In the genomic region with DNA sequence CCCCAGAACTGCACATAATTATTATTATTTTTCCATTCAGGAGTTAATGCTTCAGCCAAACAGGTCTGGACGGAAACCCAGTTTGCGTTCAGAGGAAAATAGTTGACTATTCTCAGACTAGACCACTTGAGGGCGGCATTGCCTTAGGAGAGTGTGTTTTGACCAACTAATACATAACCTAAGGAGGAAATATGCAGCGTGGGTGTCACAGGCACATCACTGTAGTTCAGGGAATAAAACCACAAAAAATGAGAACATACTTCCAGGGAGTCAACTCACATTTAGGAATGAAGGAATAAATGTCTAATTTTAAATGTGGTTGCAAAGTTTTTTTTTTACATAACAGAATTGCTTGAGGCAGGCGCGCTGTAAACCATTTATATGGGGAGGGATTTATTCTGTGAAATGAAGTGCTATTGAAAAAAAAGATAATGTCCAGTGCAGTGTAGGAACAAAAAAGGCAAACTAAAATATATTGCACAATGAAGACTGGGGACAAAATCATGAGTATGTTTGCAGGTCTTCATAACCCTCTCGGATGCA, we compare ENCODE assay signal across 8 cellular contexts.
DNase-seq lines count a peak whose midpoint lies in the region; ATAC-seq and TF ChIP-seq lines count a peak whose summit lies in the region.

No MANE protein-coding gene starts in this region.

- POLR2A ChIA-PET in SK-N-SH (lab: Yijun Ruan, JAX), result no interaction called here

- H3K9me3 Mint-ChIP-seq in GM23338, result no peaks in the 10 kb centered on the region

- peak; percentile 97 for TF ChIP-seq RAD21 in SK-N-SH (IDR thresholded peaks at IDR 0.05; ENCODE audit: low read length)

- TF ChIP-seq CTCF in GM12872 (IDR thresholded peaks at IDR 0.05; ENCODE audit: insufficient read depth, low read depth, low read length) (peak; percentile 56; the same call in 2 of the 3 replicates), GM23338 (conservative IDR thresholded peaks at IDR 0.05; ENCODE audit: low read depth in 2 of 2) (peak; percentile 92 to 95), LNCAP (IDR thresholded peaks at IDR 0.05) (peak; percentile 67), SK-N-SH (IDR thresholded peaks at IDR 0.05) (peak; percentile 87), adrenal gland (IDR thresholded peaks at IDR 0.05) (peak; percentile 62 to 93 (median 84)), retinal pigment epithelial cell (conservative IDR thresholded peaks at IDR 0.05; ENCODE audit: low read depth, low read length) (peak; percentile 73)

- H3K4me1 ChIP-seq in GM23338 (ENCODE audit: insufficient read depth), result peaks cover 8% of the 10 kb centered on the region; the same call in 1 of the 2 replicates
- peaks cover 5 to 9% of the 10 kb centered on the region in 2 experiments for H3K4me1 ChIP-seq in SK-N-SH (ENCODE audit: control insufficient read depth in 1 of 2, insufficient read depth in 2 of 2, low read depth in 1 of 2, low read length in 1 of 2)
- peaks cover 0 to 4% of the 10 kb centered on the region in 2 donors for H3K4me1 ChIP-seq in adrenal gland (replicated peaks in 1 of 2)

- H3K27ac Mint-ChIP-seq in GM23338, result no peak overlapping the region

- no peaks in the 10 kb centered on the region for H3K27me3 Mint-ChIP-seq in GM23338 (ENCODE audit: insufficient read depth, low read depth, poor library complexity)

- H3K36me3 ChIP-seq in GM23338 (ENCODE audit: insufficient read depth) (no peaks in the 10 kb centered on the region), SK-N-SH (replicated peaks in 1 of 2; ENCODE audit: control insufficient read depth in 1 of 2, insufficient read depth in 2 of 2, low read length in 1 of 2) (peaks cover 0 to 4% of the 10 kb centered on the region in 2 experiments), adrenal gland (replicated peaks in 1 of 2) (no peaks in the 10 kb centered on the region)

- WGBS in SK-N-SH (ENCODE audit: low lambda C conversion rate), result 41% methylated on average over 7 of the region's 7 CpGs
- 34 to 37% (median 35%) methylated on average over 7 of the region's 7 CpGs for WGBS in adrenal gland, 4 donors

- no peak for TF ChIP-seq POLR2A in adrenal gland (IDR thresholded peaks at IDR 0.05)

- H3K4me2 ChIP-seq in GM23338 (no peak overlapping the region), SK-N-SH (0 out of 2 replicates have a peak overlapping the region, but pooled peaks have one; percentile 6)

- H3K9ac ChIP-seq in SK-N-SH, result no peak overlapping the region

- DNase-seq in GM23338 (ENCODE audit: low spot score), result peak; percentile 82
- DNase-seq in SK-N-SH, result peak; percentile 73
- DNase-seq in adrenal gland, result peak; percentile 58 to 86 (median 66)
- no peak for DNase-seq in left ventricle myocardium superior
- DNase-seq in retinal pigment epithelial cell (ENCODE audit: low read depth), result peak; percentile 22
- DNase-seq in GF-D8 (lab: John Stamatoyannopoulos, UW), result no peak

- no peak overlapping the region for H3K4me3 Mint-ChIP-seq in GM23338

- H3K27me3 ChIP-seq in GM23338 (ENCODE audit: insufficient read depth), result no peaks in the 10 kb centered on the region
- no peaks in the 10 kb centered on the region for H3K27me3 ChIP-seq in SK-N-SH (ENCODE audit: insufficient read depth)
- no peaks in the 10 kb centered on the region for H3K27me3 ChIP-seq in adrenal gland

- H3K9me2 ChIP-seq in GM23338 (ENCODE audit: insufficient read depth) (no peaks in the 10 kb centered on the region), SK-N-SH (no peaks in the 10 kb centered on the region)

- H3K9me3 ChIP-seq in SK-N-SH (no peaks in the 10 kb centered on the region), adrenal gland (replicated peaks in 1 of 3) (no peaks in the 10 kb centered on the region)

- H3K79me2 ChIP-seq in GM23338 (replicated peaks; ENCODE audit: insufficient read depth) (no peaks in the 10 kb centered on the region), SK-N-SH (ENCODE audit: insufficient read depth) (no peaks in the 10 kb centered on the region)

- H2AFZ ChIP-seq in GM23338 (0 out of 2 replicates have a peak overlapping the region, but pooled peaks have one; percentile 2), SK-N-SH (ENCODE audit: low read depth) (no peak overlapping the region)

- ATAC-seq in GM23338 (peak; percentile 94), left ventricle myocardium superior (peak; percentile 73)

- TF ChIP-seq EP300 in SK-N-SH (IDR thresholded peaks at IDR 0.05; ENCODE audit: borderline replicate concordance in 1 of 2, low read depth in 1 of 2, low read length in 1 of 2), result no peak

- no peaks in the 10 kb centered on the region for H3K36me3 Mint-ChIP-seq in GM23338 (ENCODE audit: low read depth)

- intact Hi-C loops in adrenal gland (cut with DNase I), result loop anchor here (5.0 to 10.0 kb wide), 3 partner anchors 53 to 305 kb away; no protein-coding TSS in a partner anchor
- intact Hi-C loops in left ventricle myocardium superior (cut with micrococcal nuclease), result loop anchor here (5.0 to 10.0 kb wide), 2 partner anchors 53 to 310 kb away; no protein-coding TSS in a partner anchor

- H3F3A ChIP-seq in GM23338 (replicated peaks; ENCODE audit: low read depth) (no peaks in the 10 kb centered on the region; the same call in 1 of the 2 replicates), SK-N-SH (replicated peaks; ENCODE audit: insufficient read depth) (no peaks in the 10 kb centered on the region)

- no peak overlapping the region for H3K27ac ChIP-seq in GM23338 (ENCODE audit: low read depth)
- H3K27ac ChIP-seq in SK-N-SH (ENCODE audit: low read depth in 2 of 2, low read length in 1 of 2), result peak overlapping the region in 1 of 2 experiments; percentile 28; a peak in 1 of 4 replicates
- no peak overlapping the region for H3K27ac ChIP-seq in adrenal gland

- H4K20me1 ChIP-seq in GM23338 (replicated peaks; ENCODE audit: insufficient read depth) (no peaks in the 10 kb centered on the region), SK-N-SH (ENCODE audit: insufficient read depth) (no peaks in the 10 kb centered on the region)

- H3K4me3 ChIP-seq in GM23338 (no peak overlapping the region), SK-N-SH (ENCODE audit: low read depth in 2 of 2, low read length in 1 of 2) (no peak overlapping the region), adrenal gland (no peak overlapping the region), retinal pigment epithelial cell (ENCODE audit: low read length) (no peak overlapping the region)

- H3K4me1 Mint-ChIP-seq in GM23338, result peaks cover 6% of the 10 kb centered on the region; the same call in 1 of the 3 replicates

- CTCF ChIA-PET in SK-N-SH (lab: Yijun Ruan, JAX), result interaction anchor here (0.6 to 6.3 kb wide), 41 partner anchors 9 to 512 kb away, joined by 3 to 67 read pairs (median 4); partner anchors contain the start of genes METTL14 and USP53

TF ChIP-seq in GM23338, 12 proteins besides CTCF, POLR2A, EP300 and RAD21:
- TF ChIP-seq STAT1 (IDR thresholded peaks at IDR 0.05; ENCODE audit: unreplicated experiment), result no peak
- TF ChIP-seq NANOG (IDR thresholded peaks at IDR 0.05; ENCODE audit: borderline replicate concordance), result 0 out of 2 replicates have a peak, but pooled peaks have one; percentile 7

TF ChIP-seq in SK-N-SH, 30 proteins besides CTCF, POLR2A, EP300 and RAD21 (continues in another document):
- TF ChIP-seq FOSL2 (IDR thresholded peaks at IDR 0.05; ENCODE audit: borderline replicate concordance, low read depth) (no peak), RXRA (IDR thresholded peaks at IDR 0.05; ENCODE audit: borderline replicate concordance, low read depth) (no peak), GABPA (IDR thresholded peaks at IDR 0.05; ENCODE audit: low read depth) (no peak), MEF2A (IDR thresholded peaks at IDR 0.05; ENCODE audit: borderline replicate concordance, low read depth) (no peak; the same call in 1 of the 2 replicates), EZH2phosphoT487 (IDR thresholded peaks at IDR 0.05; ENCODE audit: borderline replicate concordance, low read depth) (no peak), ZBTB33 (IDR thresholded peaks at IDR 0.05; ENCODE audit: borderline replicate concordance, low read depth) (no peak), TAF1 (IDR thresholded peaks at IDR 0.05; ENCODE audit: borderline replicate concordance, low read depth, low read length) (no peak), USF2 (IDR thresholded peaks at IDR 0.05; ENCODE audit: borderline replicate concordance, low read depth, low read length) (no peak)
- TF ChIP-seq, protein P1, sequence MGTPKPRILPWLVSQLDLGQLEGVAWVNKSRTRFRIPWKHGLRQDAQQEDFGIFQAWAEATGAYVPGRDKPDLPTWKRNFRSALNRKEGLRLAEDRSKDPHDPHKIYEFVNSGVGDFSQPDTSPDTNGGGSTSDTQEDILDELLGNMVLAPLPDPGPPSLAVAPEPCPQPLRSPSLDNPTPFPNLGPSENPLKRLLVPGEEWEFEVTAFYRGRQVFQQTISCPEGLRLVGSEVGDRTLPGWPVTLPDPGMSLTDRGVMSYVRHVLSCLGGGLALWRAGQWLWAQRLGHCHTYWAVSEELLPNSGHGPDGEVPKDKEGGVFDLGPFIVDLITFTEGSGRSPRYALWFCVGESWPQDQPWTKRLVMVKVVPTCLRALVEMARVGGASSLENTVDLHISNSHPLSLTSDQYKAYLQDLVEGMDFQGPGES (IDR thresholded peaks at IDR 0.05; ENCODE audit: low read depth, low read length), result no peak

Comparison
In these comparisons a context has a peak if more than half of its experiments do, and no peak if none do; other contexts are left out.
1. DNase-seq: peak in GM23338 (single experiment), SK-N-SH (single experiment), adrenal gland (7 of 7) and retinal pigment epithelial cell (single experiment); none in left ventricle myocardium superior (single experiment) and GF-D8 (single experiment).
2. Peak in every context shown above with its lines, with median percentiles within 50 percentile points of each other: CTCF ChIP-seq.